10 cellular contexts compared by ENCODE assay signal in the genomic region with DNA sequence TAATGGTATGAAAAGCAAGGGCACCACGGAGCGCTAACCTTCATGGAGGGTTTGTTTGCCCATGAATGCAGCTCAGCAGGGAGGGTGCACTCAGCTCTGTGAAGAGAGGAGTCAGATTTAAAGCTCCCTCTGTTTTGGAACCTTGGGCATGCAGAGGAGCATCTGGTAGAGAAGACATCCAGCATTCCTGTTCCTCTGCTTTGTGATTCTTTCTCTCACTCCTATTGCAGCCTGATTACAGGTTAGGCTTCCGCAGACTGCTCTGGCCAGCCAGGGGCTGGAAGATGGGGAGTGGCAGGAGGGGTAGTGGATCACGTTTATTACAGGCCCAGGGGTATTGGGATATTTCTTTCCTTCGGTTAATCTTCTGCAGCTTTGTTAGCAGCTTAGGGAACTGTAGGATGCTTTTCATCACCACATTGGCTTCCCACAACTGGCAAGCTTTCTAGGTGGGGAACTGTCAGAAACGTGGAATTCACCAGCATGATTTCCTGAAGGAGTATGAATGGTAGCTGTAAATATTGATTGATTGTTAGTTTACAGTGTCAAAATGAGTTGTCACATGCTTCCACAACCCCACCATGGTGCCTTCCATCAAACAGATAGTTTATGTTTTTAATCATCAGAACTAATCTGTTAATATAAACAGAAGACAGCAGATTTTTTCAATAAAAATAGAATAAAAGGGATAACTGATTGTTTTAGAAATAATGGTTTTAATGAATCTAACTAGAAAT.
"Had no signal": no experiment of that assay in that cellular context is flagged by ENCODE, and none has a peak within 500 bp of the region (broad histone marks: within the 10 kb centered on the region; RNA-seq: fewer than 3 reads in every experiment).

No MANE protein-coding gene starts in this region.

- H3K27ac Mint-ChIP-seq: activated CD4-positive, alpha-beta memory T cell treated with anti-CD3 and anti-CD28 coated beads, Interleukin-2, amount 10 ng/mL, durations not matched to agents 7 days and 5 days; activated naive CD4-positive, alpha-beta T cell treated with anti-CD3 and anti-CD28 coated beads, Interleukin-2, amount 50 U/mL, for 72 hours; stimulated activated effector memory CD8-positive, alpha-beta T cell treated with anti-CD3 and anti-CD28 coated beads, Interleukin-12 subunit alpha, Interleukin-12 subunit beta, amount 100 ng/mL, for 72 hours had no signal

- H3K4me1 Mint-ChIP-seq: activated CD4-positive, alpha-beta memory T cell treated with anti-CD3 and anti-CD28 coated beads, Interleukin-2, amount 10 ng/mL, durations not matched to agents 7 days and 5 days; stimulated activated effector memory CD8-positive, alpha-beta T cell treated with anti-CD3 and anti-CD28 coated beads, Interleukin-12 subunit alpha, Interleukin-12 subunit beta, amount 100 ng/mL, for 72 hours had no signal

- H3K4me3 Mint-ChIP-seq: activated CD4-positive, alpha-beta memory T cell treated with anti-CD3 and anti-CD28 coated beads, Interleukin-2, amount 10 ng/mL, durations not matched to agents 7 days and 5 days; activated T-cell treated with anti-CD3 and anti-CD28 coated beads, Interleukin-2, amount 50 U/mL, for 4 hours; stimulated activated effector memory CD8-positive, alpha-beta T cell treated with anti-CD3 and anti-CD28 coated beads, Interleukin-12 subunit alpha, Interleukin-12 subunit beta, amount 100 ng/mL, for 72 hours had no signal

- H3K4me3 ChIP-seq: cardiac muscle cell, hepatocyte, pancreas had no signal

- H2AFZ ChIP-seq: hepatocyte had no signal

- DNase-seq: activated CD4-positive, alpha-beta memory T cell treated with anti-CD3 and anti-CD28 coated beads, Interleukin-2, amount 10 ng/mL, durations not matched to agents 7 days and 5 days; activated CD4-positive, alpha-beta T cell treated with anti-CD3 and anti-CD28 coated beads for 4 hours; activated gamma-delta T cell; activated T-cell treated with anti-CD3 and anti-CD28 coated beads, Interleukin-2, amount 50 U/mL, for 4 hours; pancreas had no signal

- H3K9me3 Mint-ChIP-seq: activated CD4-positive, alpha-beta memory T cell treated with anti-CD3 and anti-CD28 coated beads, Interleukin-2, amount 10 ng/mL, durations not matched to agents 7 days and 5 days; activated T-cell treated with anti-CD3 and anti-CD28 coated beads, Interleukin-2, amount 50 U/mL, for 4 hours; stimulated activated effector memory CD8-positive, alpha-beta T cell treated with anti-CD3 and anti-CD28 coated beads, Interleukin-12 subunit alpha, Interleukin-12 subunit beta, amount 100 ng/mL, for 72 hours had no signal

- H3K9me3 ChIP-seq: pancreas had no signal

- ATAC-seq: activated naive CD4-positive, alpha-beta T cell treated with anti-CD3 and anti-CD28 coated beads, Interleukin-2, amount 50 U/mL, for 72 hours; activated T-cell treated with anti-CD3 and anti-CD28 coated beads, Interleukin-2, amount 50 U/mL, for 4 hours; left lobe of liver; pancreas; stimulated activated effector memory CD8-positive, alpha-beta T cell treated with anti-CD3 and anti-CD28 coated beads, Interleukin-12 subunit alpha, Interleukin-12 subunit beta, amount 100 ng/mL, for 72 hours had no signal

- H3K79me2 ChIP-seq: hepatocyte had no signal

- H3K4me2 ChIP-seq: hepatocyte had no signal

- H3K27ac ChIP-seq: cardiac muscle cell, hepatocyte, pancreas had no signal

- H3K27me3 ChIP-seq: cardiac muscle cell, hepatocyte, pancreas had no signal

- H3K36me3 ChIP-seq: cardiac muscle cell, pancreas had no signal

- H3K36me3 Mint-ChIP-seq: activated naive CD4-positive, alpha-beta T cell treated with anti-CD3 and anti-CD28 coated beads, Interleukin-2, amount 50 U/mL, for 72 hours; stimulated activated effector memory CD8-positive, alpha-beta T cell treated with anti-CD3 and anti-CD28 coated beads, Interleukin-12 subunit alpha, Interleukin-12 subunit beta, amount 100 ng/mL, for 72 hours had no signal

- H3K4me1 ChIP-seq: pancreas had no signal
